Comparison of ENCODE assay signal across 1 cellular context in genomic region chr6:125153541-125154183, GRCh38.
TF ChIP-seq lines count a peak whose summit lies in the region.

TPD52L1 (plus strand) TSS chr6:125153773; CDS start chr6:125153952, 179 bp downstream.

TF ChIP-seq in HepG2, 621 proteins besides CTCF, POLR2A, EP300 and RAD21 (continued from another document and continues in another):
- no peak for TF ChIP-seq RERE (CRISPR knock-in tag; IDR thresholded peaks at IDR 0.05; ENCODE audit: low read depth)
- no peak for TF ChIP-seq ZBTB10 (CRISPR knock-in tag; IDR thresholded peaks at IDR 0.05; ENCODE audit: borderline replicate concordance)
- no peak for TF ChIP-seq ZNF431 (CRISPR knock-in tag; IDR thresholded peaks at IDR 0.05; ENCODE audit: borderline replicate concordance, low read depth)
- no peak for TF ChIP-seq GLI4 (CRISPR knock-in tag; IDR thresholded peaks at IDR 0.05; ENCODE audit: borderline replicate concordance)
- no peak for TF ChIP-seq FOXM1 (CRISPR knock-in tag; IDR thresholded peaks at IDR 0.05)
- TF ChIP-seq HDAC2 (CRISPR knock-in tag; IDR thresholded peaks at IDR 0.05) = peak; percentile 29; the same call in 1 of the 2 replicates
- TF ChIP-seq SETDB1 (CRISPR knock-in tag; IDR thresholded peaks at IDR 0.05; ENCODE audit: borderline replicate concordance) = no peak
- TF ChIP-seq TGIF2 (CRISPR knock-in tag; IDR thresholded peaks at IDR 0.05) = 0 out of 2 replicates have a peak, but pooled peaks have one; percentile 52
- no peak for TF ChIP-seq ZNF740 (CRISPR knock-in tag; IDR thresholded peaks at IDR 0.05)
- TF ChIP-seq GATAD1 (CRISPR knock-in tag; IDR thresholded peaks at IDR 0.05) = peak; percentile 19; the same call in 1 of the 2 replicates
- TF ChIP-seq UBTF (CRISPR knock-in tag; IDR thresholded peaks at IDR 0.05) = peak; percentile 56
- TF ChIP-seq ZSCAN21 (CRISPR knock-in tag; IDR thresholded peaks at IDR 0.05; ENCODE audit: borderline replicate concordance) = peak; percentile 79; the same call in 1 of the 2 replicates
- peak; percentile 72 for TF ChIP-seq MYPOP (CRISPR knock-in tag; IDR thresholded peaks at IDR 0.05)
- no peak for TF ChIP-seq ZNF850 (CRISPR knock-in tag; conservative IDR thresholded peaks at IDR 0.05)
- TF ChIP-seq DZIP1 (CRISPR knock-in tag; IDR thresholded peaks at IDR 0.05) = 0 out of 2 replicates have a peak, but pooled peaks have one; percentile 75
- TF ChIP-seq HMGXB3 (CRISPR knock-in tag; IDR thresholded peaks at IDR 0.05; ENCODE audit: borderline replicate concordance) = peak; percentile 52; the same call in 1 of the 2 replicates
- 0 out of 2 replicates have a peak, but pooled peaks have one; percentile 20 for TF ChIP-seq PAXIP1 (CRISPR knock-in tag; conservative IDR thresholded peaks at IDR 0.05)
- TF ChIP-seq NFYC (CRISPR knock-in tag; IDR thresholded peaks at IDR 0.05) = no peak
- TF ChIP-seq KDM2A (CRISPR knock-in tag; IDR thresholded peaks at IDR 0.05; ENCODE audit: borderline replicate concordance, low read depth) = peak; percentile 95
- no peak for TF ChIP-seq NFATC3 (CRISPR knock-in tag; IDR thresholded peaks at IDR 0.05)
- no peak for TF ChIP-seq ZNF607 (CRISPR knock-in tag; IDR thresholded peaks at IDR 0.05; ENCODE audit: borderline replicate concordance)
- 0 out of 2 replicates have a peak, but pooled peaks have one; percentile 55 for TF ChIP-seq HOMEZ (CRISPR knock-in tag; IDR thresholded peaks at IDR 0.05; ENCODE audit: low read depth)
